ENCODE assay signal across 30 cellular contexts in the genomic region with DNA sequence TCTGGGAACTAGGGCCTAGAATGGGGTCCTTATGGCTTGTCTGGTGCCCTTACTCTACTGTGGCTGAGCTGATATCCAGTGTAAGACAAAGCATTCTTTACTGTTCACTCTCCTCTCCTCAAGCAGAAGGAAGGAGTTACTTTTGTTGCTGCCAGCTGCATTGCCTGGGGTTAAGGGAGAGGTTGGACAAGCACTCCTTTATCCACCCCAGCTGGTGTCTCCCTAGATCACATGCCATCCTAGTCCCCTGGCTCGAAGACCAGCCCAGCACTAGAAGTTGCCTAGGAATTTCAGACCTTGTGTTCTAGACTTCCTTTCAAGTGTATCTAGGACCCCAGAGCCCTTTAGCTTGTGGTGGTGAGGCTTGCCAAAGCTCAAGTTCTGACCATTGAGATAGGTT.
"Had no signal": no experiment of that assay in that cellular context is flagged by ENCODE, and none has a peak within 500 bp of the region (broad histone marks: within the 10 kb centered on the region; RNA-seq: fewer than 3 reads in every experiment).

No MANE protein-coding gene starts in this region.

- H3K27me3 ChIP-seq: ascending aorta, cardiac muscle cell had no signal

- ATAC-seq: activated CD4-positive, alpha-beta T cell treated with anti-CD3 and anti-CD28 coated beads for 36 hours; activated CD4-positive, CD25-positive, alpha-beta regulatory T cell treated with anti-CD3 and anti-CD28 coated beads, Interleukin-2, amount 50 U/mL, for 24 hours; activated CD8-positive, alpha-beta memory T cell treated with anti-CD3 and anti-CD28 coated beads, Interleukin-2, amount 10 ng/mL, durations not matched to agents 7 days and 5 days; activated CD8-positive, alpha-beta T cell treated with anti-CD3 and anti-CD28 coated beads, Interleukin-2, amount 10 ng/mL, durations not matched to agents 7 days and 5 days; activated naive CD8-positive, alpha-beta T cell treated with anti-CD3 and anti-CD28 coated beads, Interleukin-2, amount 50 U/mL, for 24 hours; WTC11 had no signal

- H3K4me3 ChIP-seq: ascending aorta, cardiac muscle cell had no signal

- H3K27ac ChIP-seq: ascending aorta, cardiac muscle cell, WERI-Rb-1 had no signal

- H3K36me3 ChIP-seq: ascending aorta, cardiac muscle cell, WERI-Rb-1 had no signal

- DNase-seq: activated CD4-positive, alpha-beta memory T cell treated with anti-CD3 and anti-CD28 coated beads, Interleukin-2, amount 10 ng/mL, durations not matched to agents 7 days and 5 days; activated CD4-positive, alpha-beta T cell treated with anti-CD3 and anti-CD28 coated beads for 1 hour; activated CD4-positive, alpha-beta T cell treated with anti-CD3 and anti-CD28 coated beads for 36 hours; activated CD4-positive, alpha-beta T cell treated with anti-CD3 and anti-CD28 coated beads for 48 hours; activated CD4-positive, alpha-beta T cell treated with anti-CD3 and anti-CD28 coated beads, Interleukin-2, amount 10 ng/mL, durations not matched to agents 7 days and 5 days; activated CD4-positive, alpha-beta T cell treated with anti-CD3 and anti-CD28 coated beads, Interleukin-2, amount 50 U/mL, for 48 hours; activated CD4-positive, CD25-positive, alpha-beta regulatory T cell; activated CD8-positive, alpha-beta memory T cell treated with anti-CD3 and anti-CD28 coated beads for 24 hours; activated CD8-positive, alpha-beta memory T cell treated with anti-CD3 and anti-CD28 coated beads, Interleukin-2, amount 10 ng/mL, durations not matched to agents 7 days and 5 days; activated CD8-positive, alpha-beta memory T cell treated with anti-CD3 and anti-CD28 coated beads, Interleukin-2, amount 50 U/mL, for 48 hours; activated CD8-positive, alpha-beta T cell treated with anti-CD3 and anti-CD28 coated beads, Interleukin-2, amount 10 ng/mL, durations not matched to agents 7 days and 5 days; activated effector memory CD4-positive, alpha-beta T cell treated with Interleukin-2 at 50 U/mL for 16 hours; activated gamma-delta T cell; activated naive CD4-positive, alpha-beta T cell treated with anti-CD3 and anti-CD28 coated beads, Interleukin-2, amount 10 ng/mL, durations not matched to agents 7 days and 5 days; activated naive CD4-positive, alpha-beta T cell treated with Interleukin-2 at 50 U/mL for 16 hours; activated naive CD8-positive, alpha-beta T cell treated with anti-CD3 and anti-CD28 coated beads, Interleukin-2, amount 10 ng/mL, durations not matched to agents 7 days and 5 days; activated naive CD8-positive, alpha-beta T cell treated with anti-CD3 and anti-CD28 coated beads, Interleukin-2, amount 50 U/mL, for 24 hours; activated T-cell treated with anti-CD3 and anti-CD28 coated beads, Interleukin-2, amount 50 U/mL, for 24 hours; activated T-cell treated with anti-CD3 and anti-CD28 coated beads, Interleukin-2, amount 50 U/mL, for 48 hours; amygdala; anterior cingulate cortex; caudate nucleus; cerebellar nuclear complex; T-helper 2 cell; T-helper 9 cell; WERI-Rb-1 had no signal

- H3K4me1 ChIP-seq: ascending aorta had no signal
